8 cellular contexts compared by ENCODE assay signal in the genomic region with DNA sequence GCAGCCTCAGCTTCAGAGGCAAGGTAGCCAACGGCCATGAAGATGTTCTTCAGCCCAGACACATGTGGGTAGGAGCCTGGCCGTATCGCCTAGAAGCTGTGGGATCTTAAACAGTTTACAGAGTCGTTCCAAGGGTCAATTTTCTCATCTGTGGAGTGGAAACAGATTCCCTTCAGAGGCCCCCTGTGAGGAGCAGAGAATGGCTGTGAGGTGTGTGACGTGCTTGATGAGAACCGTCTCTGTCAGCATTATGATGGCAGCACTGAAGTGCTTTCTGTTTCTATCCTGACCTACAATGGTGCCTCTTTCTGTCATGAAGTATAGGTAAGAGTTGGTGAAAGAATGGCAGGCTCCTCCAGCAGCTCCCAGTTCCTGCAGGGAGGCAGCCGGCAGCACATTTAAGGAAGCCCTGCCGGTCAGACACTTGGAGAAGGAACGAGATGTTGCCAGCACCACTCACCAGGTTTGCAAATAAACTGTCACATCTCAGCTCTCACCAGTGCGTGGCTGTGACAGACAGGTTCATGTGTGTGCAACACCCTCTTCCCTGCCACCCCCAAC.
DNase-seq lines count a peak whose midpoint lies in the region; ATAC-seq lines count a peak whose summit lies in the region.

No MANE protein-coding gene starts in this region.

- H4K20me1 ChIP-seq in BLaER1 treated with 17β-estradiol and CSF1 and Interleukin-3, amounts not matched to agents 10 nM and 100 nM: no peaks in the 10 kb centered on the region
- H4K20me1 ChIP-seq in Karpas-422 (ENCODE audit: insufficient read depth, low read depth, low read length): no peaks in the 10 kb centered on the region

- H3K27me3 ChIP-seq in BLaER1 treated with 17β-estradiol and CSF1 and Interleukin-3, amounts not matched to agents 10 nM and 100 nM: no peaks in the 10 kb centered on the region
- no peaks in the 10 kb centered on the region for H3K27me3 ChIP-seq in Karpas-422 (ENCODE audit: low read length)

- H3K9me3 ChIP-seq in BLaER1 treated with 17β-estradiol and CSF1 and Interleukin-3, amounts not matched to agents 10 nM and 100 nM (replicated peaks in 1 of 11): peaks cover 0 to 9% (median 0%) of the 10 kb centered on the region in 11 experiments; a peak in 2 of 22 replicates
- H3K9me3 ChIP-seq in Karpas-422 (ENCODE audit: low read length): no peaks in the 10 kb centered on the region

- H3K4me3 Mint-ChIP-seq in activated naive CD8-positive, alpha-beta T cell treated with anti-CD3 and anti-CD28 coated beads, Interleukin-2, amount 50 U/mL, for 24 hours: peak overlapping the region; percentile 90

- H3K79me2 ChIP-seq in Karpas-422 (ENCODE audit: low read length): no peaks in the 10 kb centered on the region

- DNase-seq in Karpas-422 (peak; percentile 49), medulla oblongata (ENCODE audit: extremely low spot score) (no peak), DMS153 (lab: John Stamatoyannopoulos, UW) (no peak), GM19238 (ENCODE audit: insufficient read length, low spot score) (no peak)
- DNase-seq in activated naive CD8-positive, alpha-beta T cell treated with anti-CD3 and anti-CD28 coated beads, Interleukin-2, amount 50 U/mL, for 24 hours: peak; percentile 31
- peak; percentile 6 to 24 for DNase-seq in stimulated activated CD4-positive, alpha-beta T cell treated with anti-CD3 and anti-CD28 coated beads, Interleukin-4, amount 100 ng/mL, for 48 hours (ENCODE audit: low read depth in 2 of 2)

- H3K9ac ChIP-seq in BLaER1 treated with 17β-estradiol and CSF1 and Interleukin-3, amounts not matched to agents 10 nM and 100 nM: peak overlapping the region in 9 of 11 experiments; percentile 29 to 69 (median 59); a peak in 15 of 22 replicates
- peak overlapping the region; percentile 40 for H3K9ac ChIP-seq in Karpas-422 (ENCODE audit: low read length)

- peak overlapping the region; percentile 62 to 93 (median 85) for H3K4me2 ChIP-seq in BLaER1 treated with 17β-estradiol and CSF1 and Interleukin-3, amounts not matched to agents 10 nM and 100 nM
- H3K4me2 ChIP-seq in Karpas-422 (ENCODE audit: low read depth, low read length, poor library complexity, severe bottlenecking): peak overlapping the region; percentile 56

- no peaks in the 10 kb centered on the region for H3K27me3 Mint-ChIP-seq in activated naive CD8-positive, alpha-beta T cell treated with anti-CD3 and anti-CD28 coated beads, Interleukin-2, amount 50 U/mL, for 24 hours

- H3K4me1 Mint-ChIP-seq in activated naive CD8-positive, alpha-beta T cell treated with anti-CD3 and anti-CD28 coated beads, Interleukin-2, amount 50 U/mL, for 24 hours: peaks cover 47% of the 10 kb centered on the region

- H3K27ac ChIP-seq in BLaER1 treated with 17β-estradiol and CSF1 and Interleukin-3, amounts not matched to agents 10 nM and 100 nM: peak overlapping the region in 9 of 11 experiments; percentile 61 to 80 (median 67); a peak in 18 of 22 replicates
- H3K27ac ChIP-seq in Karpas-422 (ENCODE audit: low read length): no peak overlapping the region

- H3K27ac Mint-ChIP-seq in activated naive CD8-positive, alpha-beta T cell treated with anti-CD3 and anti-CD28 coated beads, Interleukin-2, amount 50 U/mL, for 24 hours: peak overlapping the region; percentile 100

- H3K4me3 ChIP-seq in BLaER1 treated with 17β-estradiol and CSF1 and Interleukin-3, amounts not matched to agents 10 nM and 100 nM: peak overlapping the region in 8 of 10 experiments; percentile 3 to 55 (median 30); a peak in 12 of 20 replicates
- H3K4me3 ChIP-seq in Karpas-422 (ENCODE audit: low read length): peak overlapping the region; percentile 32; the same call in 1 of the 2 replicates

- peak overlapping the region; percentile 76 for H2AFZ ChIP-seq in Karpas-422 (ENCODE audit: low read length)

- peaks cover 20 to 46% (median 37%) of the 10 kb centered on the region in 10 experiments for H3K4me1 ChIP-seq in BLaER1 treated with 17β-estradiol and CSF1 and Interleukin-3, amounts not matched to agents 10 nM and 100 nM
- H3K4me1 ChIP-seq in Karpas-422 (ENCODE audit: low read length): peaks cover 20% of the 10 kb centered on the region

- no peaks in the 10 kb centered on the region for H3K9me2 ChIP-seq in Karpas-422 (replicated peaks; ENCODE audit: insufficient read depth, low read length)

- H3K36me3 Mint-ChIP-seq in activated naive CD8-positive, alpha-beta T cell treated with anti-CD3 and anti-CD28 coated beads, Interleukin-2, amount 50 U/mL, for 24 hours (ENCODE audit: low read depth): peaks cover 8% of the 10 kb centered on the region

- peaks cover 6% of the 10 kb centered on the region for H3K9me3 Mint-ChIP-seq in activated naive CD8-positive, alpha-beta T cell treated with anti-CD3 and anti-CD28 coated beads, Interleukin-2, amount 50 U/mL, for 24 hours

- peak; percentile 53 for ATAC-seq in GM21447 (IDR thresholded peaks at IDR 0.05; ENCODE audit: unreplicated experiment)
- peak; percentile 73 for ATAC-seq in activated naive CD8-positive, alpha-beta T cell treated with anti-CD3 and anti-CD28 coated beads, Interleukin-2, amount 50 U/mL, for 24 hours

- H3K36me3 ChIP-seq in BLaER1 treated with 17β-estradiol and CSF1 and Interleukin-3, amounts not matched to agents 10 nM and 100 nM: no peaks in the 10 kb centered on the region
- H3K36me3 ChIP-seq in Karpas-422 (ENCODE audit: insufficient read depth, low read length): no peaks in the 10 kb centered on the region

Comparison
In these comparisons a context has a peak if more than half of its experiments do, and no peak if none do; other contexts are left out.
1. DNase-seq: peak in Karpas-422 (single experiment), activated naive CD8-positive, alpha-beta T cell treated with anti-CD3 and anti-CD28 coated beads, Interleukin-2, amount 50 U/mL, for 24 hours (single experiment) and stimulated activated CD4-positive, alpha-beta T cell treated with anti-CD3 and anti-CD28 coated beads, Interleukin-4, amount 100 ng/mL, for 48 hours (2 of 2); none in medulla oblongata (single experiment), DMS153 (single experiment) and GM19238 (single experiment).